In the genomic region with DNA sequence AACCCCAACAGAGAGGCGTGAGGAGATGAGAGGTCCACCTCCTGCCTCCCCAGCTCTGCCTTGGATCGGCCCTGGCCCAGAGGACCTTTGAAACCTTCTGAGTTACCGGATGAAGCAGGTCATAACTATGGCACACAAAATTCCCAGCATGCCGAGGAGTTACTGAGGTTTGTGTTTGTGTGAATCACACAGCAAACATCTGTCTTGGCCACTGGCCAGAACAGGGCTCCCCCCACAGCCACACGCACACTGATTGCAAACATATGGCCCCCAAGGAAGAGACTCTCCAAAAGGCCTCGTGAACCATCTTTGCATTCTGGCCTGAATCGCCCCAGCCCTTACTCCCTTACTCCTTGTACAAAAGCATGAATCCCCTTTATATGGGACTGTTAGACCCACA, we compare ENCODE assay signal across 16 cellular contexts. TPM values are rescaled to one million over a fixed set of nuclear protein-coding genes. Genes with fewer than 3 reads are reported as not detected.
DNase-seq lines count a peak whose midpoint lies in the region; ATAC-seq and TF ChIP-seq lines count a peak whose summit lies in the region.
"Had no signal": no experiment of that assay in that cellular context is flagged by ENCODE, and none has a peak within 500 bp of the region (broad histone marks: within the 10 kb centered on the region; RNA-seq: fewer than 3 reads in every experiment).

No MANE protein-coding gene starts in this region.

- H2AFZ ChIP-seq in ACC112 (ENCODE audit: low read length, unreplicated experiment) (peak overlapping the region; percentile 25), GM23248 (no peak overlapping the region)
- H2AFZ ChIP-seq: neural progenitor cell had no signal

- H3K27ac ChIP-seq in ACC112 (ENCODE audit: low read depth, low read length) (peak overlapping the region; percentile 45; the same call in 1 of the 2 replicates), GM23248 (no peak overlapping the region), RWPE2 (ENCODE audit: poor library complexity, severe bottlenecking) (no peak overlapping the region), sigmoid colon (no peak overlapping the region)
- H3K27ac ChIP-seq: C4-2B, left ventricle myocardium inferior, neural progenitor cell, vagina had no signal

- H3K4me1 ChIP-seq in ACC112 (ENCODE audit: control insufficient read depth, insufficient read depth, low read length, unreplicated experiment) = peaks cover 10% of the 10 kb centered on the region
- 0 out of 2 replicates have a peak, but pooled peaks cover 4% of the 10 kb centered on the region for H3K4me1 ChIP-seq in GM23248 (ENCODE audit: insufficient read depth)
- H3K4me1 ChIP-seq in RWPE2 (ENCODE audit: insufficient read depth, poor library complexity, severe bottlenecking) = no peaks in the 10 kb centered on the region
- no peaks in the 10 kb centered on the region for H3K4me1 ChIP-seq in sigmoid colon
- H3K4me1 ChIP-seq: left ventricle myocardium inferior, vagina had no signal

- H3K9me3 ChIP-seq in GM23248 (ENCODE audit: low read depth) (no peaks in the 10 kb centered on the region), RWPE2 (ENCODE audit: severe bottlenecking) (no peaks in the 10 kb centered on the region), sigmoid colon (no peaks in the 10 kb centered on the region)
- H3K9me3 ChIP-seq: left ventricle myocardium inferior, vagina had no signal

- intact Hi-C loops in sigmoid colon (cut with DNase I) = loop anchor here (10.0 kb wide), 1 partner anchor 1143 kb away; a partner anchor contains a TSS

- TF ChIP-seq CTCF in RWPE2 (IDR thresholded peaks at IDR 0.05; ENCODE audit: poor library complexity, severe bottlenecking) = no peak
- no peak for TF ChIP-seq CTCF in fibroblast of pulmonary artery (IDR thresholded peaks at IDR 0.05; ENCODE audit: low read length, missing control alignments)
- TF ChIP-seq CTCF in sigmoid colon (IDR thresholded peaks at IDR 0.05) = no peak

- ATAC-seq in RWPE2 (ENCODE audit: low read depth) (peak; percentile 29; the same call in 1 of the 3 replicates), GM21528 (IDR thresholded peaks at IDR 0.05; ENCODE audit: low FRiP score, unreplicated experiment) (no peak), GM18519 (IDR thresholded peaks at IDR 0.05; ENCODE audit: low FRiP score, unreplicated experiment) (no peak)
- ATAC-seq: T-cell had no signal

- no peak for TF ChIP-seq POLR2A in sigmoid colon (IDR thresholded peaks at IDR 0.05)

- TF ChIP-seq EP300 in sigmoid colon (IDR thresholded peaks at IDR 0.05) = no peak

- no peaks in the 10 kb centered on the region for H3F3A ChIP-seq in GM23248 (ENCODE audit: insufficient read depth)

- no peaks in the 10 kb centered on the region for H3K9me2 ChIP-seq in GM23248 (ENCODE audit: insufficient read depth)

- in situ Hi-C loops in GM23248 (cut with MboI) = no loop called here

- 19 to 30% methylated on average over 6 to 7 of the region's 7 CpGs for WGBS in GM23248 (ENCODE audit: low coverage in 1 of 2, low lambda C conversion rate in 2 of 2, missing lambda C conversion rate in 2 of 2), 2 experiments
- 39 to 68% methylated on average over 7 of the region's 7 CpGs for WGBS in sigmoid colon, 2 donors

- H3K79me2 ChIP-seq in ACC112 (ENCODE audit: control insufficient read depth, insufficient read depth, low read length, unreplicated experiment) (no peaks in the 10 kb centered on the region), GM23248 (ENCODE audit: insufficient read depth) (no peaks in the 10 kb centered on the region)

- H3K27me3 ChIP-seq in ACC112 (ENCODE audit: insufficient read depth, low read length) = no peaks in the 10 kb centered on the region
- no peaks in the 10 kb centered on the region for H3K27me3 ChIP-seq in GM23248 (replicated peaks; ENCODE audit: insufficient read depth)
- H3K27me3 ChIP-seq in RWPE2 (ENCODE audit: insufficient read depth, poor library complexity, severe bottlenecking) = no peaks in the 10 kb centered on the region
- peaks cover 0 to 3% (median 0%) of the 10 kb centered on the region in 3 donors for H3K27me3 ChIP-seq in sigmoid colon
- H3K27me3 ChIP-seq: neural progenitor cell, vagina had no signal

- no peaks in the 10 kb centered on the region for H4K20me1 ChIP-seq in GM23248 (ENCODE audit: insufficient read depth)

- H3K4me2 ChIP-seq in GM23248 (ENCODE audit: unreplicated experiment) = no peak overlapping the region
- H3K4me2 ChIP-seq: neural progenitor cell had no signal

- H3K36me3 ChIP-seq in ACC112 (ENCODE audit: insufficient read depth, low read length) (no peaks in the 10 kb centered on the region), GM23248 (ENCODE audit: low read depth) (no peaks in the 10 kb centered on the region), RWPE2 (ENCODE audit: low read depth) (no peaks in the 10 kb centered on the region), sigmoid colon (no peaks in the 10 kb centered on the region)
- H3K36me3 ChIP-seq: left ventricle myocardium inferior, neural progenitor cell, vagina had no signal

- no peak overlapping the region for H3K9ac ChIP-seq in GM23248
- H3K9ac ChIP-seq: neural progenitor cell had no signal

- DNase-seq in GM23248 = peak; percentile 71
- DNase-seq in RWPE2 (ENCODE audit: low spot score) = no peak
- peak; percentile 78 for DNase-seq in fibroblast of pulmonary artery (ENCODE audit: low read depth)
- DNase-seq in CD1c-positive myeloid dendritic cell (ENCODE audit: extremely low spot score) = no peak
- no peak for DNase-seq in sigmoid colon
- DNase-seq: activated gamma-delta T cell treated with Interleukin-2 at 50 U/mL for 16 hours; left ventricle myocardium inferior; NCI-H1436; stimulated activated CD4-positive, alpha-beta T cell treated with anti-CD3 and anti-CD28 coated beads, Interleukin-12 subunit alpha, Interleukin-12 subunit beta, amount 100 ng/mL, for 4 hours; T-cell had no signal

- no peak overlapping the region for H3K4me3 ChIP-seq in ACC112 (ENCODE audit: low read depth, low read length)
- no peak overlapping the region for H3K4me3 ChIP-seq in GM23248
- H3K4me3 ChIP-seq in RWPE2 (ENCODE audit: severe bottlenecking) = no peak overlapping the region
- H3K4me3 ChIP-seq in fibroblast of pulmonary artery (replicated peaks; ENCODE audit: low read depth, low read length) = no peak overlapping the region
- H3K4me3 ChIP-seq in sigmoid colon = no peak overlapping the region
- H3K4me3 ChIP-seq: left ventricle myocardium inferior, neural progenitor cell, vagina had no signal

RNA-seq across cellular contexts. Expression of a gene that starts 18.9 kb away (rescaled TPM):
- total RNA-seq in GM23248 (2014; rRNA removed; shearing (Covaris generic)) = 511 and 581 TPM in 2 replicates
- polyA plus RNA-seq in GM23248 (2016; fragmentation: Nextera tagmentation; extraction: Ambion mirVana) = 160 and 165 TPM in 2 replicates
- 1,000 to 10,000 TPM in 3 of 4 donors, 100 to 1,000 TPM in 1; 842 to 1,555 (median 1,107) TPM for total RNA-seq in sigmoid colon
- polyA plus RNA-seq in sigmoid colon = 1,000 to 10,000 TPM; 1,029 to 2,141 (median 1,186) TPM

RNA-seq across cellular contexts. Expression of a gene that starts 19.3 kb away (rescaled TPM):
- total RNA-seq in GM23248 (2014; rRNA removed; shearing (Covaris generic)) = 1.9 and 3.0 TPM in 2 replicates
- polyA plus RNA-seq in GM23248 (2016; fragmentation: Nextera tagmentation; extraction: Ambion mirVana) (2.1 and 2.4 TPM in 2 replicates), sigmoid colon (1 to 10 TPM in 1 of 3 donors, under 1 TPM in 1, not detected in 1; 0.23 to 2.4 TPM)
- total RNA-seq in sigmoid colon = under 1 TPM in 2 of 4 donors, not detected in 2; under 0.01 to 0.16 TPM
- total RNA-seq: left ventricle myocardium inferior had no signal

RNA-seq across cellular contexts. Expression of a gene that starts 47.5 kb away (rescaled TPM):
- total RNA-seq in GM23248 (2014; rRNA removed; shearing (Covaris generic)) = not detected in 2 replicates
- polyA plus RNA-seq in GM23248 (2016; fragmentation: Nextera tagmentation; extraction: Ambion mirVana) = 0.25 TPM in 1 of 2 replicates, not detected in the other
- total RNA-seq in sigmoid colon = under 1 TPM in 1 of 4 donors, not detected in 3; 0.99 TPM
- polyA plus RNA-seq in sigmoid colon = 1 to 10 TPM in 1 of 3 donors, under 1 TPM in 1, not detected in 1; 0.52 to 2.4 TPM
- total RNA-seq: left ventricle myocardium inferior, T-cell had no signal

Comparison
In these comparisons a context has a peak if more than half of its experiments do, and no peak if none do; other contexts are left out.
1. DNase-seq: peak in GM23248 (single experiment) and fibroblast of pulmonary artery (single experiment); none in RWPE2 (single experiment), CD1c-positive myeloid dendritic cell (single experiment) and sigmoid colon (single experiment).